Comparison of ENCODE assay signal across 8 cellular contexts in the genomic region with DNA sequence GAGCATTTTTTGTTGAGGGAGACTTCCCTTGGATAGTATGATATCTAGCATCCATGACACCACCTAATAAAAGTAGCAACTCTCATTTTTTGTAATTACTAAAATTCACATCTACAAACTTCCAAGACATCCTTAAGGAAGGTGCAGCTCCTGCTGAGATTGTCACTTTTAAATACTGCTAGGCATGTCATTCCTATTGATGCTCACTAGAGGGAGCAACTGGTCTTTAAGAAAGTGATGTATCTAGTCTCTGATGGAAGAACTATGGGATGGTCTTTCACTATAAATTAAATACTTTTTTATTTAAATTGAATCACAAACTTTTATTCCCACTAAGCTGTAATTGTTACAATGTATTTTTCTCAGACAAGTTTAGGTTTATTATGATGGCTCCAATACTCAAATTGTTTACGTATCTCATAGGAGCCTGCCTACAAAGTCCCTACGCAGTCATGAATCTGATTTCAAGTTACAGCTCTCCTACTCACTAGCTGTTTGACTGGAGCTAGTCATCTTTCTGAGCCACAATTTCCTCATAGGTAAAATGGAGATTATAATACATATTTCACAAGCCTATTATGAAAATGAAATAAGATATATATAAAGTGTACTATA. TPM values are rescaled to one million over a fixed set of nuclear protein-coding genes. Genes with fewer than 3 reads are reported as not detected.
DNase-seq lines count a peak whose midpoint lies in the region; ATAC-seq and TF ChIP-seq lines count a peak whose summit lies in the region.

No MANE protein-coding gene starts in this region.

- TF ChIP-seq CTCF in dorsolateral prefrontal cortex (IDR thresholded peaks at IDR 0.05 in 54 of 56, conservative IDR thresholded peaks at IDR 0.05 in 2 of 56; ENCODE audit: low read depth in 1 of 56, partially characterized antibody in 56 of 56): peak; percentile 79 to 99 (median 91)

- no peaks in the 10 kb centered on the region for H3K27me3 ChIP-seq in dorsolateral prefrontal cortex

- no peak overlapping the region for H3K27ac ChIP-seq in dorsolateral prefrontal cortex

- H3K4me3 ChIP-seq in dorsolateral prefrontal cortex: peak overlapping the region in 13 of 59 donors; percentile 1 to 42 (median 22)

- DNase-seq in activated CD4-positive, CD25-positive, alpha-beta regulatory T cell (lab: John Stamatoyannopoulos, UW): no peak
- DNase-seq in OCI-M1 (lab: John Stamatoyannopoulos, UW) (peak; percentile 73), dorsolateral prefrontal cortex (no peak), middle frontal gyrus (ENCODE audit: extremely low spot score, low spot score) (peak; percentile 51), NCI-H2081 treated with DMSO at 0.1 percent for 48 hours (lab: John Stamatoyannopoulos, UW) (no peak)

- intact Hi-C loops in dorsolateral prefrontal cortex (cut with DNase I): loop anchor here in 1 of 2 donors (10.0 kb wide), 1 partner anchor 247 kb away; no protein-coding TSS in a partner anchor

- peak; percentile 53 for ATAC-seq in activated CD4-positive, CD25-positive, alpha-beta regulatory T cell treated with anti-CD3 and anti-CD28 coated beads, Interleukin-2, amount 50 U/mL, for 24 hours
- ATAC-seq in HG03280 (IDR thresholded peaks at IDR 0.05; ENCODE audit: unreplicated experiment) (peak; percentile 64), GM18517 (IDR thresholded peaks at IDR 0.05; ENCODE audit: unreplicated experiment) (no peak)

RNA-seq across cellular contexts. Expression of gene TSPYL1, which starts 8.0 kb away (rescaled TPM):
- 100 to 1,000 TPM; 121 to 538 (median 358) TPM for total RNA-seq in dorsolateral prefrontal cortex

RNA-seq across cellular contexts. Expression of gene TSPYL4, which starts 33.9 kb away (rescaled TPM):
- total RNA-seq in dorsolateral prefrontal cortex: 100 to 1,000 TPM in 113 of 120 experiments, 10 to 100 TPM in 7; 69.8 to 228 (median 162) TPM

Comparison
In these comparisons a context has a peak if more than half of its experiments do, and no peak if none do; other contexts are left out.
1. DNase-seq: peak in OCI-M1 (single experiment) and middle frontal gyrus (single experiment); none in activated CD4-positive, CD25-positive, alpha-beta regulatory T cell (0 of 4), dorsolateral prefrontal cortex (0 of 10) and NCI-H2081 treated with DMSO at 0.1 percent for 48 hours (single experiment).